Comparison of ENCODE assay signal across 8 cellular contexts in the genomic region with DNA sequence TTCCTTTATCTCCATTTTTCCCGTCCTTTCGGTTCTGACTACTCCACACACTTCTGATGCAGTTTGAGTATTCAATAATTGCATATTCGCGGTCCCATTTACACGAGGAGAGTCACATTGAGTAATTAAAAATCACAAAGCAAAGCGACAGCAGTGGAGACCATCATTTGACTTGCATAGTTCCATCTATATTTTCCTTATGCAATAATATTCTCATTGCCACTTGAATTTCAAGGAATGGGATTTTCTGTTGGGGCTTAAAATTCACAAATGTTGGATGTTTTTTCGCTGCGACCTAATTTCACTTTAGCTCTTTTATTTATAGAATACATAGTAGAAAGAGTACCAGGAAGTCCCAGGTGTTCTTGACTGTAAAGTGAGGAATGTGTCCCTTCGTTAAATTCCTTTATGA.
DNase-seq lines count a peak whose midpoint lies in the region; ATAC-seq, FAIRE-seq and TF ChIP-seq lines count a peak whose summit lies in the region.

No MANE protein-coding gene starts in this region.

- no peak for FAIRE-seq in GM12891 (lab: Jason Lieb, UNC)

- peak overlapping the region; percentile 90 for H3K27ac Mint-ChIP-seq in activated CD4-positive, alpha-beta T cell treated with anti-CD3 and anti-CD28 coated beads, Interleukin-2, amount 10 ng/mL, durations not matched to agents 24 days and 14 days

- H3K27ac ChIP-seq in adrenal gland (peak overlapping the region; percentile 73 to 98 (median 92)), liver (ENCODE audit: low read depth in 1 of 2, low read length in 2 of 2) (peak overlapping the region; percentile 85 to 88)

- H3K27me3 Mint-ChIP-seq in activated CD4-positive, alpha-beta T cell treated with anti-CD3 and anti-CD28 coated beads, Interleukin-2, amount 10 ng/mL, durations not matched to agents 24 days and 14 days, result peaks cover 6% of the 10 kb centered on the region

- no peak for ATAC-seq in GM21367 (IDR thresholded peaks at IDR 0.05; ENCODE audit: unreplicated experiment)
- no peak for ATAC-seq in HG02870 (IDR thresholded peaks at IDR 0.05; ENCODE audit: unreplicated experiment)

- TF ChIP-seq POLR2A in adrenal gland (IDR thresholded peaks at IDR 0.05) (no peak), GM12891 (IDR thresholded peaks at IDR 0.05; ENCODE audit: low read depth, low read length) (no peak)

- no peak for TF ChIP-seq RAD21 in liver (IDR thresholded peaks at IDR 0.05)

- peaks cover 7% of the 10 kb centered on the region for H3K9me3 Mint-ChIP-seq in activated CD4-positive, alpha-beta T cell treated with anti-CD3 and anti-CD28 coated beads, Interleukin-2, amount 10 ng/mL, durations not matched to agents 24 days and 14 days

- peak overlapping the region in 2 of 4 donors; percentile 38 to 65 for H3K4me3 ChIP-seq in adrenal gland
- peak overlapping the region; percentile 73 to 80 (median 76) for H3K4me3 ChIP-seq in liver (ENCODE audit: low read depth in 1 of 3, low read length in 3 of 3)

- H3K4me1 ChIP-seq in adrenal gland (replicated peaks in 1 of 2) (peaks cover 0 to 10% of the 10 kb centered on the region in 2 donors), liver (ENCODE audit: control insufficient read depth in 4 of 4, insufficient read depth in 4 of 4, low read length in 3 of 4) (peaks cover 0 to 14% (median 10%) of the 10 kb centered on the region in 4 donors)

- H3K36me3 ChIP-seq in adrenal gland (replicated peaks in 1 of 2) (no peaks in the 10 kb centered on the region), liver (ENCODE audit: control insufficient read depth in 4 of 4, insufficient read depth in 3 of 4, low read depth in 1 of 4, low read length in 3 of 4) (no peaks in the 10 kb centered on the region)

- peaks cover 15% of the 10 kb centered on the region for H3K36me3 Mint-ChIP-seq in activated CD4-positive, alpha-beta T cell treated with anti-CD3 and anti-CD28 coated beads, Interleukin-2, amount 10 ng/mL, durations not matched to agents 24 days and 14 days (ENCODE audit: low read depth)

- WGBS in adrenal gland, 4 donors, result 66 to 70% (median 66%) methylated on average over 9 of the region's 9 CpGs
- WGBS in liver, result 59% methylated on average over 9 of the region's 9 CpGs

- H3K9ac ChIP-seq in liver (ENCODE audit: low read depth in 1 of 2, low read length in 2 of 2), result peak overlapping the region in 1 of 2 donors; percentile 76

- no peaks in the 10 kb centered on the region for H3K9me3 ChIP-seq in adrenal gland (replicated peaks in 1 of 3)
- no peaks in the 10 kb centered on the region for H3K9me3 ChIP-seq in liver (ENCODE audit: control insufficient read depth in 4 of 4, low read length in 3 of 4)

- H3K27me3 ChIP-seq in adrenal gland (no peaks in the 10 kb centered on the region), liver (ENCODE audit: control insufficient read depth in 4 of 4, insufficient read depth in 4 of 4, low read length in 3 of 4) (no peaks in the 10 kb centered on the region)

- intact Hi-C loops in activated CD4-positive, alpha-beta T cell treated with anti-CD3 and anti-CD28 coated beads, Interleukin-2, amount 10 ng/mL, durations not matched to agents 24 days and 14 days (cut with micrococcal nuclease), result loop anchor here (2.0 to 10.0 kb wide), 5 partner anchors 18 to 1201 kb away; no protein-coding TSS in a partner anchor
- intact Hi-C loops in adrenal gland (cut with DNase I), result loop anchor here in 1 of 2 donors (10.0 kb wide), 1 partner anchor 62 kb away; no protein-coding TSS in a partner anchor

- H3K4me3 Mint-ChIP-seq in activated CD4-positive, alpha-beta T cell treated with anti-CD3 and anti-CD28 coated beads, Interleukin-2, amount 10 ng/mL, durations not matched to agents 24 days and 14 days, result peak overlapping the region; percentile 95

- peaks cover 44% of the 10 kb centered on the region for H3K4me1 Mint-ChIP-seq in activated CD4-positive, alpha-beta T cell treated with anti-CD3 and anti-CD28 coated beads, Interleukin-2, amount 10 ng/mL, durations not matched to agents 24 days and 14 days

- DNase-seq in activated CD4-positive, alpha-beta T cell treated with anti-CD3 and anti-CD28 coated beads, Interleukin-2, amount 10 ng/mL, durations not matched to agents 24 days and 14 days, result no peak
- no peak for DNase-seq in activated CD4-positive, alpha-beta T cell treated with anti-CD3 and anti-CD28 coated beads for 48 hours
- no peak for DNase-seq in adrenal gland
- peak; percentile 70 for DNase-seq in superior temporal gyrus (ENCODE audit: extremely low spot score)
- DNase-seq in GM12891 (ENCODE audit: insufficient read length, low spot score), result no peak

- TF ChIP-seq CTCF in adrenal gland (IDR thresholded peaks at IDR 0.05) (no peak), liver (IDR thresholded peaks at IDR 0.05; ENCODE audit: low read depth, low read length, missing input control) (no peak)

TF ChIP-seq in liver, 16 proteins besides CTCF, POLR2A, EP300 and RAD21:
- TF ChIP-seq EGR1 (IDR thresholded peaks at IDR 0.05; ENCODE audit: low read depth in 2 of 2), result no peak
- TF ChIP-seq YY1 (IDR thresholded peaks at IDR 0.05), result no peak
- no peak for TF ChIP-seq SP1 (IDR thresholded peaks at IDR 0.05)
- TF ChIP-seq HNF4G (IDR thresholded peaks at IDR 0.05), result no peak
- TF ChIP-seq FOXA2 (IDR thresholded peaks at IDR 0.05), result no peak
- TF ChIP-seq HNF4A (conservative IDR thresholded peaks at IDR 0.05), result no peak
- TF ChIP-seq, protein P1, sequence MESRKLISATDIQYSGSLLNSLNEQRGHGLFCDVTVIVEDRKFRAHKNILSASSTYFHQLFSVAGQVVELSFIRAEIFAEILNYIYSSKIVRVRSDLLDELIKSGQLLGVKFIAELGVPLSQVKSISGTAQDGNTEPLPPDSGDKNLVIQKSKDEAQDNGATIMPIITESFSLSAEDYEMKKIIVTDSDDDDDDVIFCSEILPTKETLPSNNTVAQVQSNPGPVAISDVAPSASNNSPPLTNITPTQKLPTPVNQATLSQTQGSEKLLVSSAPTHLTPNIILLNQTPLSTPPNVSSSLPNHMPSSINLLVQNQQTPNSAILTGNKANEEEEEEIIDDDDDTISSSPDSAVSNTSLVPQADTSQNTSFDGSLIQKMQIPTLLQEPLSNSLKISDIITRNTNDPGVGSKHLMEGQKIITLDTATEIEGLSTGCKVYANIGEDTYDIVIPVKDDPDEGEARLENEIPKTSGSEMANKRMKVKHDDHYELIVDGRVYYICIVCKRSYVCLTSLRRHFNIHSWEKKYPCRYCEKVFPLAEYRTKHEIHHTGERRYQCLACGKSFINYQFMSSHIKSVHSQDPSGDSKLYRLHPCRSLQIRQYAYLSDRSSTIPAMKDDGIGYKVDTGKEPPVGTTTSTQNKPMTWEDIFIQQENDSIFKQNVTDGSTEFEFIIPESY (IDR thresholded peaks at IDR 0.05), result no peak
- TF ChIP-seq FOXA1 (IDR thresholded peaks at IDR 0.05), result no peak
- TF ChIP-seq, protein P2, sequence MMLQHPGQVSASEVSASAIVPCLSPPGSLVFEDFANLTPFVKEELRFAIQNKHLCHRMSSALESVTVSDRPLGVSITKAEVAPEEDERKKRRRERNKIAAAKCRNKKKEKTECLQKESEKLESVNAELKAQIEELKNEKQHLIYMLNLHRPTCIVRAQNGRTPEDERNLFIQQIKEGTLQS (IDR thresholded peaks at IDR 0.05), result no peak

TF ChIP-seq in GM12891, 5 proteins besides CTCF, POLR2A, EP300 and RAD21:
- TF ChIP-seq PAX5 (IDR thresholded peaks at IDR 0.05; ENCODE audit: insufficient read depth, low read length, severe bottlenecking), result no peak
- no peak for TF ChIP-seq POLR2AphosphoS5 (IDR thresholded peaks at IDR 0.05; ENCODE audit: low read depth, low read length)
- no peak for TF ChIP-seq POU2F2 (IDR thresholded peaks at IDR 0.05; ENCODE audit: low read depth, low read length)
- TF ChIP-seq TAF1 (IDR thresholded peaks at IDR 0.05; ENCODE audit: low read depth, low read length), result no peak
- TF ChIP-seq SPI1 (IDR thresholded peaks at IDR 0.05; ENCODE audit: low read depth, low read length), result no peak
TF ChIP-seq in GM12891: peak in this region for 0.
